ENCODE assay signal across 31 cellular contexts in genomic region chr17:17721140-17721668, GRCh38. TPM values are rescaled to one million over a fixed set of nuclear protein-coding genes. Genes with fewer than 3 reads are reported as not detected.
DNase-seq lines count a peak whose midpoint lies in the region; ATAC-seq, FAIRE-seq and TF ChIP-seq lines count a peak whose summit lies in the region.
"Had no signal": no experiment of that assay in that cellular context is flagged by ENCODE, and none has a peak within 500 bp of the region (broad histone marks: within the 10 kb centered on the region; RNA-seq: fewer than 3 reads in every experiment).

No MANE protein-coding gene starts in this region.

- intact Hi-C loops in CD8-positive, alpha-beta T cell (cut with DNase I, micrococcal nuclease) = no loop called here

- H3K27me3 ChIP-seq in CD8-positive, alpha-beta T cell (ENCODE audit: insufficient read depth, low read length) = no peaks in the 10 kb centered on the region
- H3K27me3 ChIP-seq: dorsolateral prefrontal cortex, sigmoid colon, thyroid gland had no signal

- H3K36me3 ChIP-seq in CD8-positive, alpha-beta T cell (ENCODE audit: insufficient read depth, low read length) = no peaks in the 10 kb centered on the region
- H3K36me3 ChIP-seq: neutrophil, sigmoid colon, stomach, thyroid gland had no signal

- H3K4me1 ChIP-seq in CD8-positive, alpha-beta T cell (ENCODE audit: insufficient read depth, low read length) = peaks cover 29% of the 10 kb centered on the region

- no peaks in the 10 kb centered on the region for H3K36me3 Mint-ChIP-seq in CD8-positive, alpha-beta T cell
- H3K36me3 Mint-ChIP-seq in activated T-helper 17 cell treated with anti-CD3 and anti-CD28 coated beads, Interleukin-2, amount 50 U/mL, for 72 hours (ENCODE audit: low read depth) = no peaks in the 10 kb centered on the region
- H3K36me3 Mint-ChIP-seq in mesothelial cell of epicardium = peaks cover 2% of the 10 kb centered on the region
- H3K36me3 Mint-ChIP-seq: activated CD8-positive, alpha-beta memory T cell treated with anti-CD3 and anti-CD28 coated beads, Interleukin-2, amount 10 ng/mL, durations not matched to agents 7 days and 5 days had no signal

- no peak for ATAC-seq in CD8-positive, alpha-beta T cell
- ATAC-seq in activated T-helper 17 cell treated with anti-CD3 and anti-CD28 coated beads, Interleukin-2, amount 50 U/mL, for 72 hours (replicated peaks) = no peak
- ATAC-seq: activated CD8-positive, alpha-beta memory T cell treated with anti-CD3 and anti-CD28 coated beads, Interleukin-2, amount 10 ng/mL, durations not matched to agents 7 days and 5 days; activated T-cell treated with anti-CD3 and anti-CD28 coated beads, Interleukin-2, amount 50 U/mL, for 72 hours; SK-N-SH treated with all-trans-retinoic acid at 6 μM for 48 hours; T-helper 17 cell had no signal

- H3K9me3 Mint-ChIP-seq in CD8-positive, alpha-beta T cell = no peaks in the 10 kb centered on the region
- no peaks in the 10 kb centered on the region for H3K9me3 Mint-ChIP-seq in activated T-helper 17 cell treated with anti-CD3 and anti-CD28 coated beads, Interleukin-2, amount 50 U/mL, for 72 hours
- no peaks in the 10 kb centered on the region for H3K9me3 Mint-ChIP-seq in mesothelial cell of epicardium
- H3K9me3 Mint-ChIP-seq: activated T-cell treated with anti-CD3 and anti-CD28 coated beads, Interleukin-2, amount 50 U/mL, for 72 hours; IgD-negative memory B cell had no signal

- H3K27me3 Mint-ChIP-seq in CD8-positive, alpha-beta T cell (ENCODE audit: low read depth) = peaks cover 9% of the 10 kb centered on the region
- peaks cover 32% of the 10 kb centered on the region for H3K27me3 Mint-ChIP-seq in activated T-helper 17 cell treated with anti-CD3 and anti-CD28 coated beads, Interleukin-2, amount 50 U/mL, for 72 hours
- H3K27me3 Mint-ChIP-seq in mesothelial cell of epicardium (ENCODE audit: low read depth) = no peaks in the 10 kb centered on the region

- CTCF ChIA-PET in CD8-positive, alpha-beta T cell (lab: Charles Lee) = no interaction called here

- no peak overlapping the region for H3K4me3 ChIP-seq in CD8-positive, alpha-beta T cell (ENCODE audit: low read depth, low read length)
- H3K4me3 ChIP-seq: lung, thyroid gland had no signal

- H3K9me3 ChIP-seq in CD8-positive, alpha-beta T cell (ENCODE audit: low read length) = no peaks in the 10 kb centered on the region
- H3K9me3 ChIP-seq: neutrophil, sigmoid colon, stomach, thyroid gland had no signal

- in situ Hi-C loops in GM13976 (cut with MboI; ENCODE audit: low sequenced_read_pairs, unreplicated experiment) = no loop called here

- peaks cover 50% of the 10 kb centered on the region for H3K4me1 Mint-ChIP-seq in CD8-positive, alpha-beta T cell (ENCODE audit: low read depth)
- peaks cover 23% of the 10 kb centered on the region for H3K4me1 Mint-ChIP-seq in activated T-helper 17 cell treated with anti-CD3 and anti-CD28 coated beads, Interleukin-2, amount 50 U/mL, for 72 hours
- peaks cover 56% of the 10 kb centered on the region for H3K4me1 Mint-ChIP-seq in mesothelial cell of epicardium

- peak; percentile 61 for FAIRE-seq in urothelium cell line (lab: Jason Lieb, UNC)
- FAIRE-seq: endometrium, frontal cortex, H54, TTC549 had no signal

- POLR2A ChIA-PET in CD8-positive, alpha-beta T cell (lab: Charles Lee) = no interaction called here

- H3K27ac ChIP-seq in CD8-positive, alpha-beta T cell (ENCODE audit: low read depth, low read length) = no peak overlapping the region
- H3K27ac ChIP-seq: neutrophil, thyroid gland had no signal

- no peak overlapping the region for H3K27ac Mint-ChIP-seq in CD8-positive, alpha-beta T cell
- no peak overlapping the region for H3K27ac Mint-ChIP-seq in activated T-helper 17 cell treated with anti-CD3 and anti-CD28 coated beads, Interleukin-2, amount 50 U/mL, for 72 hours
- no peak overlapping the region for H3K27ac Mint-ChIP-seq in mesothelial cell of epicardium
- H3K27ac Mint-ChIP-seq: activated CD8-positive, alpha-beta memory T cell treated with anti-CD3 and anti-CD28 coated beads, Interleukin-2, amount 10 ng/mL, durations not matched to agents 7 days and 5 days; activated T-cell treated with anti-CD3 and anti-CD28 coated beads, Interleukin-2, amount 50 U/mL, for 72 hours; IgD-negative memory B cell; T-helper 17 cell had no signal

- no peak for DNase-seq in CD8-positive, alpha-beta T cell
- DNase-seq in mesothelial cell of epicardium (ENCODE audit: low spot score in 2 of 2, unreplicated experiment in 2 of 2) = no peak
- no peak for DNase-seq in urothelium cell line (ENCODE audit: low spot score)
- DNase-seq in NCI-H2107 treated with DMSO at 0.1 percent for 48 hours (lab: John Stamatoyannopoulos, UW; ENCODE audit: unreplicated experiment) = no peak
- no peak for DNase-seq in superior temporal gyrus (ENCODE audit: extremely low spot score)
- DNase-seq in GM13976 (ENCODE audit: low spot score) = no peak
- DNase-seq: activated CD4-positive, CD25-positive, alpha-beta regulatory T cell; activated CD8-positive, alpha-beta memory T cell treated with anti-CD3 and anti-CD28 coated beads, Interleukin-2, amount 10 ng/mL, durations not matched to agents 7 days and 5 days; activated naive CD4-positive, alpha-beta T cell; activated T-cell treated with anti-CD3 and anti-CD28 coated beads, Interleukin-2, amount 50 U/mL, for 72 hours; NCI-H1694; NCI-H2171 treated with DMSO at 0.1 percent for 48 hours; NCI-H524 treated with DMSO at 0.1 percent for 48 hours; OCI-M1; Right ventricle myocardium superior; sigmoid colon; stimulated activated CD4-positive, alpha-beta T cell treated with anti-CD3 and anti-CD28 coated beads, Interleukin-12 subunit alpha, Interleukin-12 subunit beta, amount 100 ng/mL, for 4 hours; stimulated activated CD4-positive, alpha-beta T cell treated with anti-CD3 and anti-CD28 coated beads, Interleukin-2, amount 100 ng/mL, for 48 hours; stomach; T-helper 17 cell; thyroid gland had no signal

- peak overlapping the region; percentile 70 for H3K4me3 Mint-ChIP-seq in CD8-positive, alpha-beta T cell
- peak overlapping the region; percentile 42 for H3K4me3 Mint-ChIP-seq in activated T-helper 17 cell treated with anti-CD3 and anti-CD28 coated beads, Interleukin-2, amount 50 U/mL, for 72 hours
- H3K4me3 Mint-ChIP-seq in mesothelial cell of epicardium = peak overlapping the region; percentile 86
- H3K4me3 Mint-ChIP-seq: activated CD8-positive, alpha-beta memory T cell treated with anti-CD3 and anti-CD28 coated beads, Interleukin-2, amount 10 ng/mL, durations not matched to agents 7 days and 5 days had no signal

- no peak for TF ChIP-seq CTCF in CD8-positive, alpha-beta T cell (IDR thresholded peaks at IDR 0.05)
- TF ChIP-seq CTCF in mesothelial cell of epicardium (IDR thresholded peaks at IDR 0.05; ENCODE audit: unreplicated experiment) = no peak
- TF ChIP-seq CTCF in GM13976 (IDR thresholded peaks at IDR 0.05; ENCODE audit: borderline replicate concordance, control extremely low read depth, extremely low read depth, insufficient read depth, missing control alignments) = no peak

RNA-seq across cellular contexts. Expression of gene RAI1, which starts 39.9 kb away (rescaled TPM):
- total RNA-seq in CD8-positive, alpha-beta T cell = 10 to 100 TPM; 22.9 to 23.5 TPM
- total RNA-seq in activated T-helper 17 cell treated with anti-CD3 and anti-CD28 coated beads, Interleukin-2, amount 50 U/mL, for 72 hours = 10 to 100 TPM in 1 of 2 donors, 1 to 10 TPM in 1; 7.0 to 16.0 TPM
- total RNA-seq in mesothelial cell of epicardium = 127 to 137 TPM (median 129 TPM) in 3 replicates
